Comparison of ENCODE assay signal across 28 cellular contexts in genomic region chr20:62105592-62105991, GRCh38.
"Had no signal": no experiment of that assay in that cellular context is flagged by ENCODE, and none has a peak within 500 bp of the region (broad histone marks: within the 10 kb centered on the region; RNA-seq: fewer than 3 reads in every experiment).

No MANE protein-coding gene starts in this region.

- DNase-seq: activated CD4-positive, alpha-beta memory T cell treated with anti-CD3 and anti-CD28 coated beads, Interleukin-2, amount 10 ng/mL, durations not matched to agents 7 days and 5 days; activated CD4-positive, alpha-beta T cell treated with anti-CD3 and anti-CD28 coated beads for 1 hour; activated CD4-positive, alpha-beta T cell treated with anti-CD3 and anti-CD28 coated beads for 4 hours; activated CD4-positive, alpha-beta T cell treated with anti-CD3 and anti-CD28 coated beads, Interleukin-2, amount 10 ng/mL, durations not matched to agents 7 days and 5 days; activated CD4-positive, alpha-beta T cell treated with anti-CD3 and anti-CD28 coated beads, Interleukin-2, amount 50 U/mL, for 4 hours; activated CD8-positive, alpha-beta memory T cell treated with anti-CD3 and anti-CD28 coated beads, Interleukin-2, amount 50 U/mL, for 48 hours; activated gamma-delta T cell; activated naive CD4-positive, alpha-beta T cell; activated naive CD4-positive, alpha-beta T cell treated with anti-CD3 and anti-CD28 coated beads, Interleukin-2, amount 50 U/mL, for 16 hours; activated T-cell treated with anti-CD3 and anti-CD28 coated beads for 4 hours; activated T-cell treated with anti-CD3 and anti-CD28 coated beads, Interleukin-2, amount 50 U/mL, for 24 hours; activated T-cell treated with anti-CD3 and anti-CD28 coated beads, Interleukin-2, amount 50 U/mL, for 72 hours; amniotic stem cell; anterior cingulate cortex; brain microvascular endothelial cell; caudate nucleus; effector CD8-positive, alpha-beta T cell; esophagus squamous epithelium; foreskin melanocyte; T-helper 2 cell had no signal

- H3K27me3 Mint-ChIP-seq: activated CD4-positive, alpha-beta memory T cell treated with anti-CD3 and anti-CD28 coated beads, Interleukin-2, amount 10 ng/mL, durations not matched to agents 7 days and 5 days; activated CD4-positive, alpha-beta T cell treated with anti-CD3 and anti-CD28 coated beads, Interleukin-2, amount 10 ng/mL, durations not matched to agents 7 days and 5 days; activated naive CD8-positive, alpha-beta T cell; activated T-cell treated with anti-CD3 and anti-CD28 coated beads, Interleukin-2, amount 50 U/mL, for 24 hours had no signal

- H3K27ac ChIP-seq: brain microvascular endothelial cell, epithelial cell of prostate, esophagus squamous epithelium, gastroesophageal sphincter had no signal

- H3K4me3 ChIP-seq: esophagus squamous epithelium, gastroesophageal sphincter had no signal

- H3K4me1 Mint-ChIP-seq: activated CD4-positive, alpha-beta memory T cell treated with anti-CD3 and anti-CD28 coated beads, Interleukin-2, amount 10 ng/mL, durations not matched to agents 7 days and 5 days; activated CD4-positive, alpha-beta T cell treated with anti-CD3 and anti-CD28 coated beads, Interleukin-2, amount 10 ng/mL, durations not matched to agents 7 days and 5 days had no signal

- FAIRE-seq: astrocyte, colon, endometrium, endothelial cell of umbilical vein had no signal

- ATAC-seq: activated T-cell treated with anti-CD3 and anti-CD28 coated beads, Interleukin-2, amount 50 U/mL, for 72 hours; gastroesophageal sphincter; WTC11 had no signal

- H3K4me1 ChIP-seq: esophagus squamous epithelium, gastroesophageal sphincter had no signal

- H3K27ac Mint-ChIP-seq: activated CD4-positive, alpha-beta memory T cell treated with anti-CD3 and anti-CD28 coated beads, Interleukin-2, amount 10 ng/mL, durations not matched to agents 7 days and 5 days; activated CD4-positive, alpha-beta T cell treated with anti-CD3 and anti-CD28 coated beads, Interleukin-2, amount 10 ng/mL, durations not matched to agents 7 days and 5 days; activated naive CD8-positive, alpha-beta T cell; activated T-cell treated with anti-CD3 and anti-CD28 coated beads, Interleukin-2, amount 50 U/mL, for 24 hours; activated T-cell treated with anti-CD3 and anti-CD28 coated beads, Interleukin-2, amount 50 U/mL, for 72 hours; WTC11 had no signal

- H3K4me3 Mint-ChIP-seq: activated CD4-positive, alpha-beta memory T cell treated with anti-CD3 and anti-CD28 coated beads, Interleukin-2, amount 10 ng/mL, durations not matched to agents 7 days and 5 days; activated CD4-positive, alpha-beta T cell treated with anti-CD3 and anti-CD28 coated beads, Interleukin-2, amount 10 ng/mL, durations not matched to agents 7 days and 5 days; activated T-cell treated with anti-CD3 and anti-CD28 coated beads, Interleukin-2, amount 50 U/mL, for 24 hours; activated T-cell treated with anti-CD3 and anti-CD28 coated beads, Interleukin-2, amount 50 U/mL, for 72 hours; WTC11 had no signal

- H3K36me3 ChIP-seq: brain microvascular endothelial cell, esophagus squamous epithelium, gastroesophageal sphincter had no signal

- H3K27me3 ChIP-seq: brain microvascular endothelial cell had no signal
